11 cellular contexts compared by ENCODE assay signal in genomic region chr1:89657886-89658285, GRCh38. TPM values are rescaled to one million over a fixed set of nuclear protein-coding genes. Genes with fewer than 3 reads are reported as not detected.
DNase-seq lines count a peak whose midpoint lies in the region; ATAC-seq and TF ChIP-seq lines count a peak whose summit lies in the region.
"Had no signal": no experiment of that assay in that cellular context is flagged by ENCODE, and none has a peak within 500 bp of the region (broad histone marks: within the 10 kb centered on the region; RNA-seq: fewer than 3 reads in every experiment).

No MANE protein-coding gene starts in this region.

- intact Hi-C loops in left ventricle myocardium inferior (cut with micrococcal nuclease), result no loop called here
- intact Hi-C loops in left cardiac atrium (cut with DNase I), result no loop called here
- intact Hi-C loops in right lobe of liver (cut with DNase I), result no loop called here

- no peak for DNase-seq in left ventricle myocardium inferior
- DNase-seq in left cardiac atrium, result no peak
- peak; percentile 59 for DNase-seq in activated CD8-positive, alpha-beta T cell treated with anti-CD3 and anti-CD28 coated beads, Interleukin-2, amount 10 ng/mL, durations not matched to agents 7 days and 5 days
- peak; percentile 45 to 46 for DNase-seq in stimulated activated naive CD8-positive, alpha-beta T cell treated with anti-CD3 and anti-CD28 coated beads, Interleukin-15, amount 100 ng/mL, for 72 hours
- no peak for DNase-seq in right lobe of liver
- no peak for DNase-seq in anterior cingulate cortex (lab: John Stamatoyannopoulos, UW)
- DNase-seq in G401 (ENCODE audit: low spot score), result no peak
- DNase-seq: C1 segment of cervical spinal cord, NCI-H1694 treated with DMSO at 0.1 percent for 48 hours had no signal

- H3K27me3 Mint-ChIP-seq in activated CD8-positive, alpha-beta T cell treated with anti-CD3 and anti-CD28 coated beads, Interleukin-2, amount 10 ng/mL, durations not matched to agents 7 days and 5 days (ENCODE audit: low read depth), result no peaks in the 10 kb centered on the region
- H3K27me3 Mint-ChIP-seq in stimulated activated naive CD8-positive, alpha-beta T cell treated with anti-CD3 and anti-CD28 coated beads, Interleukin-15, amount 100 ng/mL, for 72 hours, result no peaks in the 10 kb centered on the region

- H3K4me1 ChIP-seq in left ventricle myocardium inferior (peaks cover 77% of the 10 kb centered on the region), right lobe of liver (no peaks in the 10 kb centered on the region)
- H3K4me1 ChIP-seq: parathyroid adenoma had no signal

- peaks cover 61% of the 10 kb centered on the region for H3K36me3 Mint-ChIP-seq in activated CD8-positive, alpha-beta T cell treated with anti-CD3 and anti-CD28 coated beads, Interleukin-2, amount 10 ng/mL, durations not matched to agents 7 days and 5 days (ENCODE audit: low read depth)

- H3K4me3 ChIP-seq in left ventricle myocardium inferior, result no peak overlapping the region
- H3K4me3 ChIP-seq in right lobe of liver, result no peak overlapping the region

- H3K4me3 Mint-ChIP-seq in activated CD8-positive, alpha-beta T cell treated with anti-CD3 and anti-CD28 coated beads, Interleukin-2, amount 10 ng/mL, durations not matched to agents 7 days and 5 days, result peak overlapping the region; percentile 60
- H3K4me3 Mint-ChIP-seq in stimulated activated naive CD8-positive, alpha-beta T cell treated with anti-CD3 and anti-CD28 coated beads, Interleukin-15, amount 100 ng/mL, for 72 hours, result peak overlapping the region; percentile 50 to 55

- H3K4me1 Mint-ChIP-seq in activated CD8-positive, alpha-beta T cell treated with anti-CD3 and anti-CD28 coated beads, Interleukin-2, amount 10 ng/mL, durations not matched to agents 7 days and 5 days (ENCODE audit: low read depth), result peaks cover 92% of the 10 kb centered on the region
- peaks cover 92% of the 10 kb centered on the region for H3K4me1 Mint-ChIP-seq in stimulated activated naive CD8-positive, alpha-beta T cell treated with anti-CD3 and anti-CD28 coated beads, Interleukin-15, amount 100 ng/mL, for 72 hours

- H3K27me3 ChIP-seq in left ventricle myocardium inferior (ENCODE audit: low read depth) (no peaks in the 10 kb centered on the region), right lobe of liver (no peaks in the 10 kb centered on the region)

- H3K27ac Mint-ChIP-seq in activated CD8-positive, alpha-beta T cell treated with anti-CD3 and anti-CD28 coated beads, Interleukin-2, amount 10 ng/mL, durations not matched to agents 7 days and 5 days, result peak overlapping the region; percentile 79
- peak overlapping the region; percentile 75 to 78 for H3K27ac Mint-ChIP-seq in stimulated activated naive CD8-positive, alpha-beta T cell treated with anti-CD3 and anti-CD28 coated beads, Interleukin-15, amount 100 ng/mL, for 72 hours

- TF ChIP-seq CTCF in left ventricle myocardium inferior (IDR thresholded peaks at IDR 0.05; ENCODE audit: borderline replicate concordance) (no peak), right lobe of liver (IDR thresholded peaks at IDR 0.05) (no peak)

- CTCF ChIA-PET in activated CD8-positive, alpha-beta T cell treated with anti-CD3 and anti-CD28 coated beads, Interleukin-2, amount 10 ng/mL, durations not matched to agents 7 days and 5 days (lab: Charles Lee), result interaction anchor here (0.9 to 7.2 kb wide), 9 partner anchors 10 to 105 kb away, joined by 3 to 80 read pairs (median 11); partner anchors contain the start of gene LRRC8C

- in situ Hi-C loops in G401 (cut with HindIII; ENCODE audit: low sequenced_read_pairs), result loop anchor here (25.0 kb wide), 1 partner anchor 104 kb away; no protein-coding TSS in a partner anchor

- ATAC-seq in left cardiac atrium (no peak), HG03064 (IDR thresholded peaks at IDR 0.05; ENCODE audit: low read depth, unreplicated experiment) (peak; percentile 76), right lobe of liver (no peak)
- ATAC-seq in activated CD8-positive, alpha-beta T cell treated with anti-CD3 and anti-CD28 coated beads, Interleukin-2, amount 10 ng/mL, durations not matched to agents 7 days and 5 days, result peak; percentile 84
- peak; percentile 91 for ATAC-seq in stimulated activated naive CD8-positive, alpha-beta T cell treated with anti-CD3 and anti-CD28 coated beads, Interleukin-15, amount 100 ng/mL, for 72 hours

- WGBS in right lobe of liver (ENCODE audit: insufficient coverage, low coverage, low lambda C conversion rate, missing lambda C conversion rate), result 30% methylated on average over 3 of the region's 3 CpGs

- no peaks in the 10 kb centered on the region for H3K36me3 ChIP-seq in left ventricle myocardium inferior
- H3K36me3 ChIP-seq in right lobe of liver, result no peaks in the 10 kb centered on the region

- H3K9me3 Mint-ChIP-seq in activated CD8-positive, alpha-beta T cell treated with anti-CD3 and anti-CD28 coated beads, Interleukin-2, amount 10 ng/mL, durations not matched to agents 7 days and 5 days (ENCODE audit: insufficient read depth), result peaks cover 9% of the 10 kb centered on the region
- peaks cover 7 to 9% of the 10 kb centered on the region in 2 donors for H3K9me3 Mint-ChIP-seq in stimulated activated naive CD8-positive, alpha-beta T cell treated with anti-CD3 and anti-CD28 coated beads, Interleukin-15, amount 100 ng/mL, for 72 hours

- TF ChIP-seq POLR2A in right lobe of liver (IDR thresholded peaks at IDR 0.05), result no peak

- POLR2A ChIA-PET in activated CD8-positive, alpha-beta T cell treated with anti-CD3 and anti-CD28 coated beads, Interleukin-2, amount 10 ng/mL, durations not matched to agents 7 days and 5 days (lab: Charles Lee), result interaction anchor here (1.9 to 6.6 kb wide), 4 partner anchors 23 to 105 kb away, joined by 6 to 38 read pairs (median 11); partner anchors contain the start of gene LRRC8C

- H3K9me3 ChIP-seq in left ventricle myocardium inferior (replicated peaks) (no peaks in the 10 kb centered on the region), right lobe of liver (no peaks in the 10 kb centered on the region)

- H3K27ac ChIP-seq in left ventricle myocardium inferior (replicated peaks) (peak overlapping the region; percentile 1), right lobe of liver (no peak overlapping the region)
- H3K27ac ChIP-seq: parathyroid adenoma had no signal

RNA-seq across cellular contexts. Expression of gene LRRC8C, which starts 25.0 kb away (rescaled TPM):
- total RNA-seq in left ventricle myocardium inferior, result 6.2 TPM
- total RNA-seq in left cardiac atrium, result 10 to 100 TPM in 1 of 2 donors, 1 to 10 TPM in 1; 8.4 to 14.4 TPM
- total RNA-seq in activated CD8-positive, alpha-beta T cell treated with anti-CD3 and anti-CD28 coated beads, Interleukin-2, amount 10 ng/mL, durations not matched to agents 7 days and 5 days, result 10 to 100 TPM; 32.9 to 35.0 TPM
- total RNA-seq in right lobe of liver, result 1 to 10 TPM in 5 of 6 experiments, under 1 TPM in 1; 0.53 to 2.0 (median 1.2) TPM
- total RNA-seq in G401 (2014; rRNA removed; shearing (Covaris generic)), result 4.4 and 6.5 TPM in 2 replicates

Comparison
In these comparisons a context has a peak if more than half of its experiments do, and no peak if none do; other contexts are left out.
1. DNase-seq: peak in activated CD8-positive, alpha-beta T cell treated with anti-CD3 and anti-CD28 coated beads, Interleukin-2, amount 10 ng/mL, durations not matched to agents 7 days and 5 days (single experiment) and stimulated activated naive CD8-positive, alpha-beta T cell treated with anti-CD3 and anti-CD28 coated beads, Interleukin-15, amount 100 ng/mL, for 72 hours (2 of 2); none in left ventricle myocardium inferior (single experiment), left cardiac atrium (single experiment), right lobe of liver (0 of 3), anterior cingulate cortex (0 of 58) and G401 (single experiment).
2. ATAC-seq: peak in HG03064 (single experiment), activated CD8-positive, alpha-beta T cell treated with anti-CD3 and anti-CD28 coated beads, Interleukin-2, amount 10 ng/mL, durations not matched to agents 7 days and 5 days (single experiment) and stimulated activated naive CD8-positive, alpha-beta T cell treated with anti-CD3 and anti-CD28 coated beads, Interleukin-15, amount 100 ng/mL, for 72 hours (single experiment); none in left cardiac atrium (0 of 2) and right lobe of liver (0 of 4).